1 cellular context compared by ENCODE assay signal in genomic region chr4:10095296-10095991, GRCh38.
TF ChIP-seq lines count a peak whose summit lies in the region.

No MANE protein-coding gene starts in this region.

TF ChIP-seq in IMR-90, 13 proteins besides CTCF, POLR2A, EP300 and RAD21 (continued from another document):
- TF ChIP-seq, protein P1, sequence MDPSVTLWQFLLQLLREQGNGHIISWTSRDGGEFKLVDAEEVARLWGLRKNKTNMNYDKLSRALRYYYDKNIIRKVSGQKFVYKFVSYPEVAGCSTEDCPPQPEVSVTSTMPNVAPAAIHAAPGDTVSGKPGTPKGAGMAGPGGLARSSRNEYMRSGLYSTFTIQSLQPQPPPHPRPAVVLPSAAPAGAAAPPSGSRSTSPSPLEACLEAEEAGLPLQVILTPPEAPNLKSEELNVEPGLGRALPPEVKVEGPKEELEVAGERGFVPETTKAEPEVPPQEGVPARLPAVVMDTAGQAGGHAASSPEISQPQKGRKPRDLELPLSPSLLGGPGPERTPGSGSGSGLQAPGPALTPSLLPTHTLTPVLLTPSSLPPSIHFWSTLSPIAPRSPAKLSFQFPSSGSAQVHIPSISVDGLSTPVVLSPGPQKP (IDR thresholded peaks at IDR 0.05; ENCODE audit: borderline replicate concordance, low read depth, low read length): no peak
- TF ChIP-seq MAFK (IDR thresholded peaks at IDR 0.05; ENCODE audit: low read depth, low read length): no peak
